ENCODE assay signal across 1 cellular context in the genomic region with DNA sequence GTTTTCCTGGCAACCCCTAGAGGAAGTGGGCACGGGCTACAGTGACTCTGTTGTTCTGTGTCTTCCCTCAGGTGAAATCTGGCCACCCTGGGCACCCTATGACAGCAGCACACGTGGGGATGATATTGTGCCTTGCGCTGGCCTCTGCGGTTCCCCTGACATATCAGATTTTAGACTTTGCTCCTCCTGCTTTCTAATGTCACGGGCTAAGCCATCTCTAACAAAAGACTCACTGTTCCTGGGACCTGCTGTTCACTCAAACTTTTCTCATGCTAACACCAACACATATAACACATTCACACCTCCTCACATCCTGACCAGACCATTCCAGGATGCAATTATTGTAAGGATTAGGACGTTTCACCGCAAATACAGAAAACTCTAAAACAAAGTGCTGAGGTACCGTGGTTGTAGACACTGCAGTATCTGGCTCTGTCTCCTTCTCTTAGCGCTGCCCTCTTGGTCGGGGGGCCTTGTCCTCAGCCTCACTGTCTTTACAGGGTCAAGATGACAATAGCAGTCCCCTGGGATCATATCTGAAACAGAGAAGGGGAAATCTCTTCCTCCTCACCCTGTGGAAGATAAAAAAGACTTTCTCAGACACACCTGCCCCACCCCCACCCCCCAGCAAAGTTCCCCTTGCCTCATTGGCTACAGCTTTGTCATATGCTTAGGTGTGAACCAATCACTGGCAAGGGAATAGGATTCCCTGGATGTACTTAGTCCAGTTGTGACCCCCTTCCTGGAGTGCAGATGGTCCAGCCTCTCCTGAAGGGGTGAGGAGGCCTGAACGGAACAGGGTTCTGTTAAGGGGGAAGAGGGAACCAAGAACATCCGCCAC.
TF ChIP-seq lines count a peak whose summit lies in the region.

No MANE protein-coding gene starts in this region.

TF ChIP-seq in HepG2, 621 proteins besides CTCF, POLR2A, EP300 and RAD21 (continued from another document and continues in another):
- TF ChIP-seq, protein P1, sequence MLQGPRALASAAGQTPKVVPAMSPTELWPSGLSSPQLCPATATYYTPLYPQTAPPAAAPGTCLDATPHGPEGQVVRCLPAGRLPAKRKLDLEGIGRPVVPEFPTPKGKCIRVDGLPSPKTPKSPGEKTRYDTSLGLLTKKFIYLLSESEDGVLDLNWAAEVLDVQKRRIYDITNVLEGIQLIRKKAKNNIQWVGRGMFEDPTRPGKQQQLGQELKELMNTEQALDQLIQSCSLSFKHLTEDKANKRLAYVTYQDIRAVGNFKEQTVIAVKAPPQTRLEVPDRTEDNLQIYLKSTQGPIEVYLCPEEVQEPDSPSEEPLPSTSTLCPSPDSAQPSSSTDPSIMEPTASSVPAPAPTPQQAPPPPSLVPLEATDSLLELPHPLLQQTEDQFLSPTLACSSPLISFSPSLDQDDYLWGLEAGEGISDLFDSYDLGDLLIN (CRISPR knock-in tag; IDR thresholded peaks at IDR 0.05; ENCODE audit: borderline replicate concordance): no peak
- TF ChIP-seq ZNF788 (CRISPR knock-in tag; IDR thresholded peaks at IDR 0.05; ENCODE audit: borderline replicate concordance) (peak; percentile 25; the same call in 1 of the 2 replicates), NCOA2 (CRISPR knock-in tag; IDR thresholded peaks at IDR 0.05) (peak; percentile 82), TGIF2 (CRISPR knock-in tag; IDR thresholded peaks at IDR 0.05) (peak; percentile 100), ZSCAN22 (CRISPR knock-in tag; IDR thresholded peaks at IDR 0.05) (no peak), KAT2B (IDR thresholded peaks at IDR 0.05; ENCODE audit: borderline replicate concordance, low read depth, low read length) (no peak), ZSCAN31 (CRISPR knock-in tag; IDR thresholded peaks at IDR 0.05; ENCODE audit: low read depth) (peak; percentile 57; the same call in 1 of the 2 replicates), SATB2 (CRISPR knock-in tag; IDR thresholded peaks at IDR 0.05) (no peak), CCAR2 (optimal IDR thresholded peaks at IDR 0.05; ENCODE audit: low read depth, low read length) (peak; percentile 36), CENPT (CRISPR knock-in tag; IDR thresholded peaks at IDR 0.05; ENCODE audit: low read depth) (no peak), NR2F1 (CRISPR knock-in tag; IDR thresholded peaks at IDR 0.05) (no peak), SOX5 (CRISPR knock-in tag; IDR thresholded peaks at IDR 0.05; ENCODE audit: borderline replicate concordance) (peak; percentile 98), NFE2L1 (CRISPR knock-in tag; IDR thresholded peaks at IDR 0.05; ENCODE audit: borderline replicate concordance) (no peak), ZNF256 (CRISPR knock-in tag; conservative IDR thresholded peaks at IDR 0.05) (no peak), KAT8 (CRISPR knock-in tag; IDR thresholded peaks at IDR 0.05) (peak; percentile 38; the same call in 1 of the 2 replicates), POLR2AphosphoS2 (IDR thresholded peaks at IDR 0.05; ENCODE audit: low read depth, low read length) (no peak), MAFG (CRISPR knock-in tag; IDR thresholded peaks at IDR 0.05) (no peak), PRPF4 (IDR thresholded peaks at IDR 0.05; ENCODE audit: low read depth, low read length, poor library complexity, severe bottlenecking) (no peak), CBFB (CRISPR knock-in tag; IDR thresholded peaks at IDR 0.05) (peak; percentile 93), ZNF263 (CRISPR knock-in tag; IDR thresholded peaks at IDR 0.05) (no peak), MBD4 (IDR thresholded peaks at IDR 0.05; ENCODE audit: borderline replicate concordance, low read length) (no peak), FOXC1 (CRISPR knock-in tag; IDR thresholded peaks at IDR 0.05; ENCODE audit: borderline replicate concordance) (0 out of 2 replicates have a peak, but pooled peaks have one; percentile 33), THAP11 (CRISPR knock-in tag; IDR thresholded peaks at IDR 0.05) (peak; percentile 56), TARDBP (CRISPR knock-in tag; IDR thresholded peaks at IDR 0.05) (peak; percentile 90), BORCS8-MEF2B (CRISPR knock-in tag; IDR thresholded peaks at IDR 0.05) (0 out of 2 replicates have a peak, but pooled peaks have one; percentile 22), IKZF4 (CRISPR knock-in tag; IDR thresholded peaks at IDR 0.05; ENCODE audit: borderline replicate concordance, low read depth, not compliant biosample characterization) (no peak), HNRNPK (IDR thresholded peaks at IDR 0.05; ENCODE audit: low read depth, low read length, poor library complexity, severe bottlenecking) (no peak), TMF1 (CRISPR knock-in tag; IDR thresholded peaks at IDR 0.05; ENCODE audit: low read depth) (no peak), IKZF1 (IDR thresholded peaks at IDR 0.05) (no peak), ETV6 (CRISPR knock-in tag; conservative IDR thresholded peaks at IDR 0.05) (0 out of 2 replicates have a peak, but pooled peaks have one; percentile 46)
- TF ChIP-seq, protein P2, sequence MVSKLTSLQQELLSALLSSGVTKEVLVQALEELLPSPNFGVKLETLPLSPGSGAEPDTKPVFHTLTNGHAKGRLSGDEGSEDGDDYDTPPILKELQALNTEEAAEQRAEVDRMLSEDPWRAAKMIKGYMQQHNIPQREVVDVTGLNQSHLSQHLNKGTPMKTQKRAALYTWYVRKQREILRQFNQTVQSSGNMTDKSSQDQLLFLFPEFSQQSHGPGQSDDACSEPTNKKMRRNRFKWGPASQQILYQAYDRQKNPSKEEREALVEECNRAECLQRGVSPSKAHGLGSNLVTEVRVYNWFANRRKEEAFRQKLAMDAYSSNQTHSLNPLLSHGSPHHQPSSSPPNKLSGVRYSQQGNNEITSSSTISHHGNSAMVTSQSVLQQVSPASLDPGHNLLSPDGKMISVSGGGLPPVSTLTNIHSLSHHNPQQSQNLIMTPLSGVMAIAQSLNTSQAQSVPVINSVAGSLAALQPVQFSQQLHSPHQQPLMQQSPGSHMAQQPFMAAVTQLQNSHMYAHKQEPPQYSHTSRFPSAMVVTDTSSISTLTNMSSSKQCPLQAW (CRISPR knock-in tag; IDR thresholded peaks at IDR 0.05): peak; percentile 83
- TF ChIP-seq, protein P3, sequence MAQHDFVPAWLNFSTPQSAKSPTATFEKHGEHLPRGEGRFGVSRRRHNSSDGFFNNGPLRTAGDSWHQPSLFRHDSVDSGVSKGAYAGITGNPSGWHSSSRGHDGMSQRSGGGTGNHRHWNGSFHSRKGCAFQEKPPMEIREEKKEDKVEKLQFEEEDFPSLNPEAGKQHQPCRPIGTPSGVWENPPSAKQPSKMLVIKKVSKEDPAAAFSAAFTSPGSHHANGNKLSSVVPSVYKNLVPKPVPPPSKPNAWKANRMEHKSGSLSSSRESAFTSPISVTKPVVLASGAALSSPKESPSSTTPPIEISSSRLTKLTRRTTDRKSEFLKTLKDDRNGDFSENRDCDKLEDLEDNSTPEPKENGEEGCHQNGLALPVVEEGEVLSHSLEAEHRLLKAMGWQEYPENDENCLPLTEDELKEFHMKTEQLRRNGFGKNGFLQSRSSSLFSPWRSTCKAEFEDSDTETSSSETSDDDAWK (CRISPR knock-in tag; IDR thresholded peaks at IDR 0.05): no peak
- TF ChIP-seq, protein P4, sequence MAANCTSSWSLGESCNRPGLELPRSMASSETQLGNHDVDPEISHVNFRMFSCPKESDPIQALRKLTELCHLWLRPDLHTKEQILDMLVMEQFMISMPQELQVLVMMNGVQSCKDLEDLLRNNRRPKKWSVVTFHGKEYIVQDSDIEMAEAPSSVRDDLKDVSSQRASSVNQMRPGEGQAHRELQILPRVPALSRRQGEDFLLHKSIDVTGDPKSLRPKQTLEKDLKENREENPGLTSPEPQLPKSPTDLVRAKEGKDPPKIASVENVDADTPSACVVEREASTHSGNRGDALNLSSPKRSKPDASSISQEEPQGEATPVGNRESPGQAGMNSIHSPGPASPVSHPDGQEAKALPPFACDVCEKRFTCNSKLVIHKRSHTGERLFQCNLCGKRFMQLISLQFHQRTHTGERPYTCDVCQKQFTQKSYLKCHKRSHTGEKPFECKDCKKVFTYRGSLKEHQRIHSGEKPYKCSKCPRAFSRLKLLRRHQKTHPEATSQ (CRISPR knock-in tag; IDR thresholded peaks at IDR 0.05; ENCODE audit: borderline replicate concordance): peak; percentile 42; the same call in 1 of the 2 replicates
- TF ChIP-seq, protein P5, sequence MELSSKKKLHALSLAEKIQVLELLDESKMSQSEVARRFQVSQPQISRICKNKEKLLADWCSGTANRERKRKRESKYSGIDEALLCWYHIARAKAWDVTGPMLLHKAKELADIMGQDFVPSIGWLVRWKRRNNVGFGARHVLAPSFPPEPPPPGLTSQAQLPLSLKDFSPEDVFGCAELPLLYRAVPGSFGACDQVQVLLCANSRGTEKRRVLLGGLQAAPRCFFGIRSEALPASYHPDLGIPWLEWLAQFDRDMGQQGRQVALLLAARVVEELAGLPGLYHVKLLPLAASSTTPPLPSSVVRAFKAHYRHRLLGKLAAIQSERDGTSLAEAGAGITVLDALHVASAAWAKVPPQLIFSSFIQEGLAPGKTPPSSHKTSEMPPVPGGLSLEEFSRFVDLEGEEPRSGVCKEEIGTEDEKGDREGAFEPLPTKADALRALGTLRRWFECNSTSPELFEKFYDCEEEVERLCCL (CRISPR knock-in tag; IDR thresholded peaks at IDR 0.05; ENCODE audit: borderline replicate concordance): no peak
- TF ChIP-seq, protein P6, sequence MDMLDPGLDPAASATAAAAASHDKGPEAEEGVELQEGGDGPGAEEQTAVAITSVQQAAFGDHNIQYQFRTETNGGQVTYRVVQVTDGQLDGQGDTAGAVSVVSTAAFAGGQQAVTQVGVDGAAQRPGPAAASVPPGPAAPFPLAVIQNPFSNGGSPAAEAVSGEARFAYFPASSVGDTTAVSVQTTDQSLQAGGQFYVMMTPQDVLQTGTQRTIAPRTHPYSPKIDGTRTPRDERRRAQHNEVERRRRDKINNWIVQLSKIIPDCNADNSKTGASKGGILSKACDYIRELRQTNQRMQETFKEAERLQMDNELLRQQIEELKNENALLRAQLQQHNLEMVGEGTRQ (IDR thresholded peaks at IDR 0.05; ENCODE audit: low read depth, low read length): peak; percentile 43; the same call in 1 of the 2 replicates
- TF ChIP-seq, protein P6 (CRISPR knock-in tag; IDR thresholded peaks at IDR 0.05; ENCODE audit: borderline replicate concordance): no peak
- TF ChIP-seq, protein P7, sequence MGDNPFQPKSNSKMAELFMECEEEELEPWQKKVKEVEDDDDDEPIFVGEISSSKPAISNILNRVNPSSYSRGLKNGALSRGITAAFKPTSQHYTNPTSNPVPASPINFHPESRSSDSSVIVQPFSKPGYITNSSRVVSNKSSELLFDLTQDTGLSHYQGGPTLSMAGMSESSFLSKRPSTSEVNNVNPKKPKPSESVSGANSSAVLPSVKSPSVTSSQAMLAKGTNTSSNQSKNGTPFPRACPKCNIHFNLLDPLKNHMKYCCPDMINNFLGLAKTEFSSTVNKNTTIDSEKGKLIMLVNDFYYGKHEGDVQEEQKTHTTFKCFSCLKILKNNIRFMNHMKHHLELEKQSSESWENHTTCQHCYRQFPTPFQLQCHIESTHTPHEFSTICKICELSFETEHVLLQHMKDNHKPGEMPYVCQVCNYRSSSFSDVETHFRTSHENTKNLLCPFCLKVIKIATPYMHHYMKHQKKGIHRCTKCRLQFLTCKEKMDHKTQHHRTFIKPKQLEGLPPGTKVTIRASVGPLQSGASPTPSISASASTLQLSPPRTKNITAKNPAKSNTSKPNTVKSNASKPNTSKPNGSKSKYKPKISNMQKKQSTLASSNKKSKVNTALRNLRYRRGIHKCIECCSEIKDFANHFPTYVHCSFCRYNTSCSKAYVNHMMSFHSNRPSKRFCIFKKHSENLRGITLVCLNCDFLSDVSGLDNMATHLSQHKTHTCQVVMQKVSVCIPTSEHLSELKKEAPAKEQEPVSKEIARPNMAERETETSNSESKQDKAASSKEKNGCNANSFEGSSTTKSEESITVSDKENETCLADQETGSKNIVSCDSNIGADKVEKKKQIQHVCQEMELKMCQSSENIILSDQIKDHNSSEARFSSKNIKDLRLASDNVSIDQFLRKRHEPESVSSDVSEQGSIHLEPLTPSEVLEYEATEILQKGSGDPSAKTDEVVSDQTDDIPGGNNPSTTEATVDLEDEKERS (CRISPR knock-in tag; IDR thresholded peaks at IDR 0.05): no peak; the same call in 1 of the 2 replicates
- TF ChIP-seq, protein P8, sequence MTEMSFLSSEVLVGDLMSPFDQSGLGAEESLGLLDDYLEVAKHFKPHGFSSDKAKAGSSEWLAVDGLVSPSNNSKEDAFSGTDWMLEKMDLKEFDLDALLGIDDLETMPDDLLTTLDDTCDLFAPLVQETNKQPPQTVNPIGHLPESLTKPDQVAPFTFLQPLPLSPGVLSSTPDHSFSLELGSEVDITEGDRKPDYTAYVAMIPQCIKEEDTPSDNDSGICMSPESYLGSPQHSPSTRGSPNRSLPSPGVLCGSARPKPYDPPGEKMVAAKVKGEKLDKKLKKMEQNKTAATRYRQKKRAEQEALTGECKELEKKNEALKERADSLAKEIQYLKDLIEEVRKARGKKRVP (CRISPR knock-in tag; IDR thresholded peaks at IDR 0.05): no peak
- TF ChIP-seq, protein P9, sequence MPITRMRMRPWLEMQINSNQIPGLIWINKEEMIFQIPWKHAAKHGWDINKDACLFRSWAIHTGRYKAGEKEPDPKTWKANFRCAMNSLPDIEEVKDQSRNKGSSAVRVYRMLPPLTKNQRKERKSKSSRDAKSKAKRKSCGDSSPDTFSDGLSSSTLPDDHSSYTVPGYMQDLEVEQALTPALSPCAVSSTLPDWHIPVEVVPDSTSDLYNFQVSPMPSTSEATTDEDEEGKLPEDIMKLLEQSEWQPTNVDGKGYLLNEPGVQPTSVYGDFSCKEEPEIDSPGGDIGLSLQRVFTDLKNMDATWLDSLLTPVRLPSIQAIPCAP (CRISPR knock-in tag; IDR thresholded peaks at IDR 0.05; ENCODE audit: low read depth): no peak
